In the genomic region with DNA sequence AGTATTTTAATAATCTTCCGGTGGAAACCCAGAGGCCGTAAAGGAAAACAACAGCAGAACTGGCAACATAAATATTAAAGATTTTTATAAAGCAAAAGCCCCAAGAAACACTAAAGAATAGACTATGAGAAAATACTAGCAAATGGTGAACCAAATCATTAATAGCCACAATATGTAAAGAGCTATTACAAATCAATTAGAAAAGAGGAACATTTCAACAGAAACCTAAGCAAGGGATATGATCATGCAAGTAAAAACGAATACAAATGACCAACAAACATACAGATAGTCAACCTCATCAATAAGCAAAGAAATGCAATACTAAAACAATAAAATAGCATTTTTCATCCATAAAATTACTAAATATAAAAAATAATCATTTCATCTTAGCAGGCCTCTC, we compare ENCODE assay signal across 24 cellular contexts.
"Had no signal": no experiment of that assay in that cellular context is flagged by ENCODE, and none has a peak within 500 bp of the region (broad histone marks: within the 10 kb centered on the region; RNA-seq: fewer than 3 reads in every experiment).

No MANE protein-coding gene starts in this region.

- H3K9me2 ChIP-seq: SK-N-SH had no signal

- ATAC-seq: activated CD8-positive, alpha-beta T cell treated with anti-CD3 and anti-CD28 coated beads, Interleukin-2, amount 10 ng/mL, durations not matched to agents 7 days and 5 days; WTC11 had no signal

- FAIRE-seq: bronchial epithelial cell had no signal

- DNase-seq: activated CD4-positive, alpha-beta T cell treated with anti-CD3 and anti-CD28 coated beads for 48 hours; activated CD4-positive, alpha-beta T cell treated with anti-CD3 and anti-CD28 coated beads, Interleukin-2, amount 50 U/mL, for 4 hours; activated CD4-positive, CD25-positive, alpha-beta regulatory T cell treated with anti-CD3 and anti-CD28 coated beads, Interleukin-2, amount 50 U/mL, for 72 hours; activated CD8-positive, alpha-beta memory T cell treated with anti-CD3 and anti-CD28 coated beads, Interleukin-2, amount 50 U/mL, for 48 hours; activated CD8-positive, alpha-beta T cell treated with anti-CD3 and anti-CD28 coated beads, Interleukin-2, amount 10 ng/mL, durations not matched to agents 7 days and 5 days; activated effector memory CD4-positive, alpha-beta T cell treated with anti-CD3 and anti-CD28 coated beads, Interleukin-2, amount 50 U/mL, for 16 hours; activated naive CD4-positive, alpha-beta T cell treated with anti-CD3 and anti-CD28 coated beads for 36 hours; activated naive CD8-positive, alpha-beta T cell treated with anti-CD3 and anti-CD28 coated beads for 36 hours; activated T-cell treated with anti-CD3 and anti-CD28 coated beads, Interleukin-2, amount 50 U/mL, for 24 hours; aorta; central memory CD4-positive, alpha-beta T cell; Karpas-422; NCI-H1048; NCI-H1930; NCI-H2171; Peyer's patch; Right ventricle myocardium superior; SJCRH30; SW 1271 had no signal

- H3K27ac ChIP-seq: coronary artery, Peyer's patch, RWPE1, SJCRH30 had no signal

- H3K4me3 ChIP-seq: coronary artery, Peyer's patch, SJCRH30 had no signal

- H3K4me1 ChIP-seq: SJCRH30 had no signal

- H3K36me3 ChIP-seq: Peyer's patch, SJCRH30 had no signal

- H3K27me3 ChIP-seq: Peyer's patch, SJCRH30 had no signal

- H3K9me3 ChIP-seq: SJCRH30 had no signal

- H3K9ac ChIP-seq: SK-N-SH had no signal
